16 cellular contexts compared by ENCODE assay signal in genomic region chr12:124796303-124796957, GRCh38.
DNase-seq lines count a peak whose midpoint lies in the region; ATAC-seq and TF ChIP-seq lines count a peak whose summit lies in the region.
"Had no signal": no experiment of that assay in that cellular context is flagged by ENCODE, and none has a peak within 500 bp of the region (broad histone marks: within the 10 kb centered on the region; RNA-seq: fewer than 3 reads in every experiment).

No MANE protein-coding gene starts in this region.

- H3K27me3 ChIP-seq in endodermal cell (ENCODE audit: control insufficient read depth, insufficient read depth, low read length, poor library complexity, severe bottlenecking) (no peaks in the 10 kb centered on the region), upper lobe of right lung (no peaks in the 10 kb centered on the region)
- H3K27me3 ChIP-seq: gastrocnemius medialis, neutrophil, right lobe of liver had no signal

- H3K27ac ChIP-seq in endodermal cell (ENCODE audit: low read depth, low read length) = no peak overlapping the region
- H3K27ac ChIP-seq in upper lobe of right lung = no peak overlapping the region
- H3K27ac ChIP-seq: gastrocnemius medialis, neutrophil, right lobe of liver had no signal

- no peaks in the 10 kb centered on the region for H3K9me3 Mint-ChIP-seq in endodermal cell

- ATAC-seq in T-helper 17 cell = peak; percentile 49
- ATAC-seq in upper lobe of right lung = peak; percentile 42
- ATAC-seq: gastrocnemius medialis, Right ventricle myocardium inferior had no signal

- H3K4me3 Mint-ChIP-seq in T-helper 17 cell = peak overlapping the region; percentile 36
- no peak overlapping the region for H3K4me3 Mint-ChIP-seq in endodermal cell

- in situ Hi-C loops in ACHN (cut with HindIII; ENCODE audit: low pct_ligation_motif_present, low pct_unique_long_range_greater_than_20kb, low sequenced_read_pairs) = no loop called here

- H3K36me3 Mint-ChIP-seq in T-helper 17 cell (ENCODE audit: low read depth) (peaks cover 2% of the 10 kb centered on the region), endodermal cell (ENCODE audit: low read depth) (peaks cover 32% of the 10 kb centered on the region)

- H3K27me3 Mint-ChIP-seq in T-helper 17 cell (no peaks in the 10 kb centered on the region), endodermal cell (ENCODE audit: insufficient read depth) (no peaks in the 10 kb centered on the region)

- H3K9ac ChIP-seq in endodermal cell (ENCODE audit: extremely low read depth, low read length, poor library complexity, severe bottlenecking) = no peak overlapping the region

- H3K27ac Mint-ChIP-seq in T-helper 17 cell = peak overlapping the region; percentile 91
- H3K27ac Mint-ChIP-seq in endodermal cell = peak overlapping the region; percentile 73

- no peak for TF ChIP-seq CTCF in endodermal cell (conservative IDR thresholded peaks at IDR 0.05)
- no peak for TF ChIP-seq CTCF in upper lobe of right lung (IDR thresholded peaks at IDR 0.05)

- intact Hi-C loops in upper lobe of right lung (cut with DNase I) = no loop called here

- H3K4me1 Mint-ChIP-seq in T-helper 17 cell = peaks cover 15% of the 10 kb centered on the region
- H3K4me1 Mint-ChIP-seq in endodermal cell = peaks cover 14% of the 10 kb centered on the region

- WGBS in endodermal cell (ENCODE audit: insufficient coverage in 1 of 2, insufficient read length in 1 of 2), 2 experiments = 93 to 94% methylated on average over 12 to 13 of the region's 13 CpGs

- H3K36me3 ChIP-seq in endodermal cell (ENCODE audit: control insufficient read depth, insufficient read depth, low read length) (peaks cover 7% of the 10 kb centered on the region), upper lobe of right lung (no peaks in the 10 kb centered on the region)
- H3K36me3 ChIP-seq: gastrocnemius medialis, neutrophil had no signal

- H3K4me1 ChIP-seq in endodermal cell (ENCODE audit: control insufficient read depth, insufficient read depth, low read length) (peaks cover 5% of the 10 kb centered on the region), upper lobe of right lung (no peaks in the 10 kb centered on the region)
- H3K4me1 ChIP-seq: gastrocnemius medialis had no signal

- no peaks in the 10 kb centered on the region for H3K9me3 ChIP-seq in T-helper 17 cell (ENCODE audit: control insufficient read depth, low read length, poor library complexity, severe bottlenecking)
- H3K9me3 ChIP-seq in endodermal cell (ENCODE audit: control insufficient read depth, low read length) = no peaks in the 10 kb centered on the region
- H3K9me3 ChIP-seq in upper lobe of right lung = no peaks in the 10 kb centered on the region
- H3K9me3 ChIP-seq: gastrocnemius medialis, neutrophil, right lobe of liver had no signal

- DNase-seq in stimulated activated CD4-positive, alpha-beta T cell treated with anti-CD3 and anti-CD28 coated beads, Interleukin-15, amount 100 ng/mL, for 24 hours = peak; percentile 9
- DNase-seq in stimulated activated CD4-positive, alpha-beta T cell treated with anti-CD3 and anti-CD28 coated beads, Interleukin-1b, Interleukin-23, amount 100 ng/mL, for 48 hours = no peak
- no peak for DNase-seq in T-helper 17 cell
- DNase-seq in endodermal cell = no peak
- no peak for DNase-seq in upper lobe of right lung
- no peak for DNase-seq in activated CD4-positive, CD25-positive, alpha-beta regulatory T cell treated with anti-CD3 and anti-CD28 coated beads, Interleukin-2, amount 50 U/mL, for 72 hours
- no peak for DNase-seq in NCI-H2196 (lab: John Stamatoyannopoulos, UW; ENCODE audit: unreplicated experiment)
- no peak for DNase-seq in ACHN
- DNase-seq: DMS153; gastrocnemius medialis; NCI-H1105 treated with DMSO at 0.1 percent for 48 hours; right lobe of liver; stimulated activated CD4-positive, alpha-beta T cell treated with anti-CD3 and anti-CD28 coated beads, Interleukin-4, amount 100 ng/mL, for 24 hours; T-helper 9 cell had no signal

- H3K4me3 ChIP-seq in endodermal cell (ENCODE audit: low read length) (no peak overlapping the region), upper lobe of right lung (no peak overlapping the region)
- H3K4me3 ChIP-seq: gastrocnemius medialis, right lobe of liver had no signal
